In genomic region chr6:39546731-39547130, GRCh38 we compare ENCODE assay signal across 22 cellular contexts.
"Had no signal": no experiment of that assay in that cellular context is flagged by ENCODE, and none has a peak within 500 bp of the region (broad histone marks: within the 10 kb centered on the region; RNA-seq: fewer than 3 reads in every experiment).

No MANE protein-coding gene starts in this region.

- H3K4me1 ChIP-seq: gastrocnemius medialis, left lung, lower lobe of right lung had no signal

- DNase-seq: dermis blood vessel endothelial cell; dorsolateral prefrontal cortex; effector CD4-positive, alpha-beta T cell; effector memory CD4-positive, alpha-beta T cell; esophagus squamous epithelium; foreskin fibroblast; foreskin melanocyte; gastrocnemius medialis; glutamatergic neuron; head of caudate nucleus; hypothalamus; immature natural killer cell; islet precursor cell; kidney; kidney glomerular epithelial cell; left lung; lower lobe of right lung; mesenchymal stem cell; mucosa of descending colon; naive B cell had no signal

- H3K4me3 ChIP-seq: coronary artery, dorsolateral prefrontal cortex, esophagus squamous epithelium, gastrocnemius medialis, hepatocyte, left lung, lower lobe of right lung, mucosa of descending colon had no signal

- ATAC-seq: gastrocnemius medialis, left lung, lower lobe of right lung, mucosa of descending colon had no signal

- H3K36me3 ChIP-seq: esophagus squamous epithelium, gastrocnemius medialis, left lung, lower lobe of right lung had no signal

- H3K9me3 ChIP-seq: esophagus squamous epithelium, gastrocnemius medialis, left lung, lower lobe of right lung, mucosa of descending colon had no signal

- H3K27me3 ChIP-seq: dorsolateral prefrontal cortex, hepatocyte, left lung had no signal

- H3K27ac ChIP-seq: coronary artery, dorsolateral prefrontal cortex, gastrocnemius medialis, hepatocyte, left lung, lower lobe of right lung had no signal
